In genomic region chr11:116517584-116517983, GRCh38 we compare ENCODE assay signal across 17 cellular contexts.
A peak's percentile ranks its signal among the peaks of the same experiment; 100 is the strongest.
DNase-seq lines count a peak whose midpoint lies in the region; ATAC-seq and TF ChIP-seq lines count a peak whose summit lies in the region.
"Had no signal": no experiment of that assay in that cellular context is flagged by ENCODE, and none has a peak within 500 bp of the region (broad histone marks: within the 10 kb centered on the region; RNA-seq: fewer than 3 reads in every experiment).

No MANE protein-coding gene starts in this region.

- H3K27ac ChIP-seq in SK-N-SH (ENCODE audit: low read depth in 2 of 2, low read length in 1 of 2) (peak overlapping the region in 1 of 2 experiments; percentile 70; a peak in 2 of 4 replicates), coronary artery (no peak overlapping the region)
- H3K27ac ChIP-seq: 22Rv1; BLaER1 treated with 17β-estradiol and CSF1 and Interleukin-3, amounts not matched to agents 10 nM and 100 nM; GM23248; HL-60 had no signal

- H3K9me3 ChIP-seq in SK-N-SH: no peaks in the 10 kb centered on the region
- H3K9me3 ChIP-seq: BLaER1 treated with 17β-estradiol and CSF1 and Interleukin-3, amounts not matched to agents 10 nM and 100 nM had no signal

- POLR2A ChIA-PET in SK-N-SH (lab: Yijun Ruan, JAX): interaction anchor here (1.6 kb wide), 1 partner anchor 12 kb away, joined by 13 read pairs; no protein-coding TSS in a partner anchor

- H3K36me3 Mint-ChIP-seq in progenitor cell of endocrine pancreas (ENCODE audit: insufficient read depth) (no peaks in the 10 kb centered on the region), HFFc6 (ENCODE audit: low read depth) (no peaks in the 10 kb centered on the region)
- H3K36me3 Mint-ChIP-seq: CD8-positive, alpha-beta T cell had no signal

- DNase-seq in SK-N-SH (peak; percentile 49), coronary artery (ENCODE audit: low spot score) (peak; percentile 52), mesenteric fat pad (ENCODE audit: low spot score) (peak; percentile 57), progenitor cell of endocrine pancreas (ENCODE audit: low spot score, unreplicated experiment) (no peak), HFFc6 (no peak), dedifferentiated amniotic fluid mesenchymal stem cell (ENCODE audit: extremely low spot score) (no peak)
- DNase-seq: Calu3; CD8-positive, alpha-beta T cell; DND-41; GM23248; HCEC 1CT had no signal

- no peak for TF ChIP-seq RAD21 in SK-N-SH (IDR thresholded peaks at IDR 0.05; ENCODE audit: low read length)

- peaks cover 22% of the 10 kb centered on the region for H3K27me3 Mint-ChIP-seq in progenitor cell of endocrine pancreas
- peaks cover 4% of the 10 kb centered on the region; the same call in 1 of the 2 replicates for H3K27me3 Mint-ChIP-seq in HFFc6 (ENCODE audit: insufficient read depth)

- H3K9me2 ChIP-seq in SK-N-SH: no peaks in the 10 kb centered on the region

- no peaks in the 10 kb centered on the region for H3K27me3 ChIP-seq in SK-N-SH (ENCODE audit: insufficient read depth)
- H3K27me3 ChIP-seq: BLaER1 treated with 17β-estradiol and CSF1 and Interleukin-3, amounts not matched to agents 10 nM and 100 nM had no signal

- no peak overlapping the region for H3K9ac ChIP-seq in SK-N-SH
- H3K9ac ChIP-seq: BLaER1 treated with 17β-estradiol and CSF1 and Interleukin-3, amounts not matched to agents 10 nM and 100 nM; GM23248 had no signal

- peaks cover 0 to 14% of the 10 kb centered on the region in 2 experiments; a peak in 1 of 4 replicates for H3K4me1 ChIP-seq in SK-N-SH (ENCODE audit: control insufficient read depth in 1 of 2, insufficient read depth in 2 of 2, low read depth in 1 of 2, low read length in 1 of 2)
- H3K4me1 ChIP-seq: BLaER1 treated with 17β-estradiol and CSF1 and Interleukin-3, amounts not matched to agents 10 nM and 100 nM had no signal

- H2AFZ ChIP-seq in SK-N-SH (ENCODE audit: low read depth): no peak overlapping the region
- H2AFZ ChIP-seq: GM23248 had no signal

- WGBS in SK-N-SH (ENCODE audit: low lambda C conversion rate): 54% methylated on average over 6 of the region's 6 CpGs

- TF ChIP-seq EP300 in SK-N-SH (IDR thresholded peaks at IDR 0.05; ENCODE audit: borderline replicate concordance in 1 of 2, low read depth in 1 of 2, low read length in 1 of 2): no peak

- H3K4me1 Mint-ChIP-seq in progenitor cell of endocrine pancreas (ENCODE audit: low read depth) (peaks cover 6% of the 10 kb centered on the region), HFFc6 (ENCODE audit: low read depth) (no peaks in the 10 kb centered on the region)
- H3K4me1 Mint-ChIP-seq: B cell had no signal

- ATAC-seq in SK-N-SH treated with all-trans-retinoic acid at 6 μM for 48 hours (no peak), GM18867 (IDR thresholded peaks at IDR 0.05; ENCODE audit: unreplicated experiment) (no peak)
- ATAC-seq: CD8-positive, alpha-beta T cell had no signal

- no peak overlapping the region for H3K4me3 ChIP-seq in SK-N-SH (ENCODE audit: low read depth in 2 of 2, low read length in 1 of 2)
- no peak overlapping the region for H3K4me3 ChIP-seq in coronary artery
- H3K4me3 ChIP-seq: BLaER1 treated with 17β-estradiol and CSF1 and Interleukin-3, amounts not matched to agents 10 nM and 100 nM; GM23248 had no signal

- H3K36me3 ChIP-seq in SK-N-SH (replicated peaks in 1 of 2; ENCODE audit: control insufficient read depth in 1 of 2, insufficient read depth in 2 of 2, low read length in 1 of 2): no peaks in the 10 kb centered on the region
- H3K36me3 ChIP-seq: BLaER1 treated with 17β-estradiol and CSF1 and Interleukin-3, amounts not matched to agents 10 nM and 100 nM had no signal

- no peak overlapping the region for H3K4me2 ChIP-seq in SK-N-SH
- H3K4me2 ChIP-seq: BLaER1 treated with 17β-estradiol and CSF1 and Interleukin-3, amounts not matched to agents 10 nM and 100 nM had no signal

- no peaks in the 10 kb centered on the region for H3F3A ChIP-seq in SK-N-SH (replicated peaks; ENCODE audit: insufficient read depth)

- CTCF ChIA-PET in SK-N-SH (lab: Yijun Ruan, JAX): interaction anchor here (0.9 to 1.4 kb wide), 4 partner anchors 10 to 123 kb away, joined by 3 to 4 read pairs (median 4); no protein-coding TSS in a partner anchor

- H4K20me1 ChIP-seq in SK-N-SH (ENCODE audit: insufficient read depth): no peaks in the 10 kb centered on the region
- H4K20me1 ChIP-seq: BLaER1 treated with 17β-estradiol and CSF1 and Interleukin-3, amounts not matched to agents 10 nM and 100 nM had no signal

- H3K79me2 ChIP-seq in SK-N-SH (ENCODE audit: insufficient read depth): no peaks in the 10 kb centered on the region

- H3K4me3 Mint-ChIP-seq in progenitor cell of endocrine pancreas (ENCODE audit: low read depth) (no peak overlapping the region), HFFc6 (no peak overlapping the region)
- H3K4me3 Mint-ChIP-seq: B cell; CD8-positive, alpha-beta T cell had no signal

- TF ChIP-seq CTCF in SK-N-SH (IDR thresholded peaks at IDR 0.05) (no peak), coronary artery (IDR thresholded peaks at IDR 0.05) (no peak), progenitor cell of endocrine pancreas (IDR thresholded peaks at IDR 0.05; ENCODE audit: unreplicated experiment) (no peak), HFFc6 (IDR thresholded peaks at IDR 0.05) (no peak)

- no peaks in the 10 kb centered on the region for H3K9me3 Mint-ChIP-seq in progenitor cell of endocrine pancreas (ENCODE audit: low read depth)
- peaks cover 19% of the 10 kb centered on the region for H3K9me3 Mint-ChIP-seq in HFFc6
- H3K9me3 Mint-ChIP-seq: CD8-positive, alpha-beta T cell had no signal

- H3K27ac Mint-ChIP-seq in progenitor cell of endocrine pancreas (peak overlapping the region; percentile 34), HFFc6 (no peak overlapping the region)
- H3K27ac Mint-ChIP-seq: B cell; CD8-positive, alpha-beta T cell had no signal

TF ChIP-seq in SK-N-SH, 30 proteins besides CTCF, POLR2A, EP300 and RAD21:
- TF ChIP-seq TEAD4 (IDR thresholded peaks at IDR 0.05; ENCODE audit: borderline replicate concordance, insufficient read depth) (no peak), GATA2 (CRISPR knock-in tag; IDR thresholded peaks at IDR 0.05) (peak; percentile 31; the same call in 1 of the 2 replicates)

TF ChIP-seq in SK-N-SH treated with all-trans-retinoic acid at 6 μM for 48 hours, 23 proteins besides CTCF, POLR2A, EP300 and RAD21:
- no peak for TF ChIP-seq ZNF8 (CRISPR knock-in tag; IDR thresholded peaks at IDR 0.05)
- no peak for TF ChIP-seq ARNTL (CRISPR knock-in tag; IDR thresholded peaks at IDR 0.05; ENCODE audit: borderline replicate concordance, low read depth)
- no peak for TF ChIP-seq TOX (CRISPR knock-in tag; IDR thresholded peaks at IDR 0.05; ENCODE audit: borderline replicate concordance)
- no peak for TF ChIP-seq POU6F1 (CRISPR knock-in tag; IDR thresholded peaks at IDR 0.05; ENCODE audit: borderline replicate concordance, low read depth)
- no peak for TF ChIP-seq CSDC2 (CRISPR knock-in tag; IDR thresholded peaks at IDR 0.05)
- no peak for TF ChIP-seq GLIS3 (CRISPR knock-in tag; IDR thresholded peaks at IDR 0.05)
- TF ChIP-seq ZNF565 (CRISPR knock-in tag; conservative IDR thresholded peaks at IDR 0.05; ENCODE audit: low read depth): no peak
- TF ChIP-seq CREB5 (CRISPR knock-in tag; IDR thresholded peaks at IDR 0.05; ENCODE audit: low read depth): no peak
- TF ChIP-seq ZFP3 (CRISPR knock-in tag; IDR thresholded peaks at IDR 0.05): no peak
- TF ChIP-seq OSR1 (CRISPR knock-in tag; IDR thresholded peaks at IDR 0.05): no peak
- no peak for TF ChIP-seq SNAI2 (CRISPR knock-in tag; IDR thresholded peaks at IDR 0.05)
TF ChIP-seq in SK-N-SH treated with all-trans-retinoic acid at 6 μM for 48 hours: peak in this region for 0.

Comparison
In these comparisons a context has a peak if more than half of its experiments do, and no peak if none do; other contexts are left out.
1. DNase-seq: peak in SK-N-SH (single experiment), coronary artery (single experiment) and mesenteric fat pad (single experiment); none in progenitor cell of endocrine pancreas (single experiment), HFFc6 (single experiment) and dedifferentiated amniotic fluid mesenchymal stem cell (single experiment).